Comparison of ENCODE assay signal across 1 cellular context in genomic region chr11:12673601-12673923, GRCh38.
TF ChIP-seq lines count a peak whose summit lies in the region.

No MANE protein-coding gene starts in this region.

TF ChIP-seq in liver, 16 proteins besides CTCF, POLR2A, EP300 and RAD21 (continued from another document):
- TF ChIP-seq REST (IDR thresholded peaks at IDR 0.05) (no peak), YY1 (IDR thresholded peaks at IDR 0.05) (no peak), MAX (IDR thresholded peaks at IDR 0.05) (no peak), FOXA1 (IDR thresholded peaks at IDR 0.05) (no peak), EGR1 (IDR thresholded peaks at IDR 0.05; ENCODE audit: low read depth in 2 of 2) (no peak)
